1 cellular context compared by ENCODE assay signal in genomic region chr20:50536333-50536732, GRCh38.
TF ChIP-seq lines count a peak whose summit lies in the region.

No MANE protein-coding gene starts in this region.

TF ChIP-seq in HEK293, 187 proteins besides CTCF, POLR2A, EP300 and RAD21 (continued from another document and continues in another):
- peak; percentile 63 for TF ChIP-seq ZNF600 (tag by site-specific recombination; IDR thresholded peaks at IDR 0.05)
- TF ChIP-seq ZBTB17 (tag by site-specific recombination; IDR thresholded peaks at IDR 0.05) = peak; percentile 34; the same call in 1 of the 2 replicates
- no peak for TF ChIP-seq ZNF274 (IDR thresholded peaks at IDR 0.05; ENCODE audit: low read length)
- TF ChIP-seq ZNF274 (tag by site-specific recombination; IDR thresholded peaks at IDR 0.05; ENCODE audit: borderline replicate concordance) = no peak
- TF ChIP-seq, protein P1, sequence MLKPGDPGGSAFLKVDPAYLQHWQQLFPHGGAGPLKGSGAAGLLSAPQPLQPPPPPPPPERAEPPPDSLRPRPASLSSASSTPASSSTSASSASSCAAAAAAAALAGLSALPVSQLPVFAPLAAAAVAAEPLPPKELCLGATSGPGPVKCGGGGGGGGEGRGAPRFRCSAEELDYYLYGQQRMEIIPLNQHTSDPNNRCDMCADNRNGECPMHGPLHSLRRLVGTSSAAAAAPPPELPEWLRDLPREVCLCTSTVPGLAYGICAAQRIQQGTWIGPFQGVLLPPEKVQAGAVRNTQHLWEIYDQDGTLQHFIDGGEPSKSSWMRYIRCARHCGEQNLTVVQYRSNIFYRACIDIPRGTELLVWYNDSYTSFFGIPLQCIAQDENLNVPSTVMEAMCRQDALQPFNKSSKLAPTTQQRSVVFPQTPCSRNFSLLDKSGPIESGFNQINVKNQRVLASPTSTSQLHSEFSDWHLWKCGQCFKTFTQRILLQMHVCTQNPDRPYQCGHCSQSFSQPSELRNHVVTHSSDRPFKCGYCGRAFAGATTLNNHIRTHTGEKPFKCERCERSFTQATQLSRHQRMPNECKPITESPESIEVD (tag by site-specific recombination; IDR thresholded peaks at IDR 0.05) = peak; percentile 83
- 0 out of 2 replicates have a peak, but pooled peaks have one; percentile 56 for TF ChIP-seq ZNF639 (tag by site-specific recombination; IDR thresholded peaks at IDR 0.05)
- TF ChIP-seq IKZF3 (tag by site-specific recombination; IDR thresholded peaks at IDR 0.05) = peak; percentile 87
- no peak for TF ChIP-seq ZNF488 (tag by site-specific recombination; IDR thresholded peaks at IDR 0.05)
- TF ChIP-seq, protein P2, sequence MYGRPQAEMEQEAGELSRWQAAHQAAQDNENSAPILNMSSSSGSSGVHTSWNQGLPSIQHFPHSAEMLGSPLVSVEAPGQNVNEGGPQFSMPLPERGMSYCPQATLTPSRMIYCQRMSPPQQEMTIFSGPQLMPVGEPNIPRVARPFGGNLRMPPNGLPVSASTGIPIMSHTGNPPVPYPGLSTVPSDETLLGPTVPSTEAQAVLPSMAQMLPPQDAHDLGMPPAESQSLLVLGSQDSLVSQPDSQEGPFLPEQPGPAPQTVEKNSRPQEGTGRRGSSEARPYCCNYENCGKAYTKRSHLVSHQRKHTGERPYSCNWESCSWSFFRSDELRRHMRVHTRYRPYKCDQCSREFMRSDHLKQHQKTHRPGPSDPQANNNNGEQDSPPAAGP (tag by site-specific recombination; IDR thresholded peaks at IDR 0.05) = peak; percentile 41; the same call in 1 of the 2 replicates
- TF ChIP-seq, protein P3, sequence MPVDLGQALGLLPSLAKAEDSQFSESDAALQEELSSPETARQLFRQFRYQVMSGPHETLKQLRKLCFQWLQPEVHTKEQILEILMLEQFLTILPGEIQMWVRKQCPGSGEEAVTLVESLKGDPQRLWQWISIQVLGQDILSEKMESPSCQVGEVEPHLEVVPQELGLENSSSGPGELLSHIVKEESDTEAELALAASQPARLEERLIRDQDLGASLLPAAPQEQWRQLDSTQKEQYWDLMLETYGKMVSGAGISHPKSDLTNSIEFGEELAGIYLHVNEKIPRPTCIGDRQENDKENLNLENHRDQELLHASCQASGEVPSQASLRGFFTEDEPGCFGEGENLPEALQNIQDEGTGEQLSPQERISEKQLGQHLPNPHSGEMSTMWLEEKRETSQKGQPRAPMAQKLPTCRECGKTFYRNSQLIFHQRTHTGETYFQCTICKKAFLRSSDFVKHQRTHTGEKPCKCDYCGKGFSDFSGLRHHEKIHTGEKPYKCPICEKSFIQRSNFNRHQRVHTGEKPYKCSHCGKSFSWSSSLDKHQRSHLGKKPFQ (tag by site-specific recombination; IDR thresholded peaks at IDR 0.05) = peak; percentile 69; the same call in 1 of the 2 replicates
- TF ChIP-seq ZNF324 (tag by site-specific recombination; IDR thresholded peaks at IDR 0.05) = no peak
- TF ChIP-seq WT1 (tag by site-specific recombination; IDR thresholded peaks at IDR 0.05) = peak; percentile 96
- no peak for TF ChIP-seq ZNF549 (tag by site-specific recombination; IDR thresholded peaks at IDR 0.05)
- TF ChIP-seq GLIS1 (tag by site-specific recombination; IDR thresholded peaks at IDR 0.05) = peak; percentile 77
- TF ChIP-seq, protein P4, sequence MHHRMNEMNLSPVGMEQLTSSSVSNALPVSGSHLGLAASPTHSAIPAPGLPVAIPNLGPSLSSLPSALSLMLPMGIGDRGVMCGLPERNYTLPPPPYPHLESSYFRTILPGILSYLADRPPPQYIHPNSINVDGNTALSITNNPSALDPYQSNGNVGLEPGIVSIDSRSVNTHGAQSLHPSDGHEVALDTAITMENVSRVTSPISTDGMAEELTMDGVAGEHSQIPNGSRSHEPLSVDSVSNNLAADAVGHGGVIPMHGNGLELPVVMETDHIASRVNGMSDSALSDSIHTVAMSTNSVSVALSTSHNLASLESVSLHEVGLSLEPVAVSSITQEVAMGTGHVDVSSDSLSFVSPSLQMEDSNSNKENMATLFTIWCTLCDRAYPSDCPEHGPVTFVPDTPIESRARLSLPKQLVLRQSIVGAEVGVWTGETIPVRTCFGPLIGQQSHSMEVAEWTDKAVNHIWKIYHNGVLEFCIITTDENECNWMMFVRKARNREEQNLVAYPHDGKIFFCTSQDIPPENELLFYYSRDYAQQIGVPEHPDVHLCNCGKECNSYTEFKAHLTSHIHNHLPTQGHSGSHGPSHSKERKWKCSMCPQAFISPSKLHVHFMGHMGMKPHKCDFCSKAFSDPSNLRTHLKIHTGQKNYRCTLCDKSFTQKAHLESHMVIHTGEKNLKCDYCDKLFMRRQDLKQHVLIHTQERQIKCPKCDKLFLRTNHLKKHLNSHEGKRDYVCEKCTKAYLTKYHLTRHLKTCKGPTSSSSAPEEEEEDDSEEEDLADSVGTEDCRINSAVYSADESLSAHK (tag by site-specific recombination; IDR thresholded peaks at IDR 0.05) = peak; percentile 49; the same call in 1 of the 2 replicates
- TF ChIP-seq TCF7L2 (IDR thresholded peaks at IDR 0.05; ENCODE audit: borderline replicate concordance, low read depth, low read length) = peak; percentile 93
- peak; percentile 72 for TF ChIP-seq ZNF629 (tag by site-specific recombination; IDR thresholded peaks at IDR 0.05)
- TF ChIP-seq ZNF561 (tag by site-specific recombination; IDR thresholded peaks at IDR 0.05; ENCODE audit: borderline replicate concordance) = peak; percentile 81; the same call in 1 of the 2 replicates
- 0 out of 2 replicates have a peak, but pooled peaks have one; percentile 16 for TF ChIP-seq ZFP69B (tag by site-specific recombination; IDR thresholded peaks at IDR 0.05)
- no peak for TF ChIP-seq ZBTB20 (tag by site-specific recombination; IDR thresholded peaks at IDR 0.05)
- TF ChIP-seq ZNF37A (tag by site-specific recombination; IDR thresholded peaks at IDR 0.05) = no peak
- TF ChIP-seq ZBTB8A (tag by site-specific recombination; IDR thresholded peaks at IDR 0.05) = 0 out of 2 replicates have a peak, but pooled peaks have one; percentile 14
- TF ChIP-seq SP7 (tag by site-specific recombination; IDR thresholded peaks at IDR 0.05) = peak; percentile 94
- TF ChIP-seq ZNF184 (tag by site-specific recombination; IDR thresholded peaks at IDR 0.05) = 0 out of 2 replicates have a peak, but pooled peaks have one; percentile 31
- peak; percentile 69 for TF ChIP-seq ZBTB44 (tag by site-specific recombination; IDR thresholded peaks at IDR 0.05)
- peak; percentile 44; the same call in 1 of the 2 replicates for TF ChIP-seq ZXDB (tag by site-specific recombination; IDR thresholded peaks at IDR 0.05)
- peak; percentile 66; the same call in 1 of the 2 replicates for TF ChIP-seq TSHZ1 (tag by site-specific recombination; IDR thresholded peaks at IDR 0.05; ENCODE audit: borderline replicate concordance)
- TF ChIP-seq, protein P5, sequence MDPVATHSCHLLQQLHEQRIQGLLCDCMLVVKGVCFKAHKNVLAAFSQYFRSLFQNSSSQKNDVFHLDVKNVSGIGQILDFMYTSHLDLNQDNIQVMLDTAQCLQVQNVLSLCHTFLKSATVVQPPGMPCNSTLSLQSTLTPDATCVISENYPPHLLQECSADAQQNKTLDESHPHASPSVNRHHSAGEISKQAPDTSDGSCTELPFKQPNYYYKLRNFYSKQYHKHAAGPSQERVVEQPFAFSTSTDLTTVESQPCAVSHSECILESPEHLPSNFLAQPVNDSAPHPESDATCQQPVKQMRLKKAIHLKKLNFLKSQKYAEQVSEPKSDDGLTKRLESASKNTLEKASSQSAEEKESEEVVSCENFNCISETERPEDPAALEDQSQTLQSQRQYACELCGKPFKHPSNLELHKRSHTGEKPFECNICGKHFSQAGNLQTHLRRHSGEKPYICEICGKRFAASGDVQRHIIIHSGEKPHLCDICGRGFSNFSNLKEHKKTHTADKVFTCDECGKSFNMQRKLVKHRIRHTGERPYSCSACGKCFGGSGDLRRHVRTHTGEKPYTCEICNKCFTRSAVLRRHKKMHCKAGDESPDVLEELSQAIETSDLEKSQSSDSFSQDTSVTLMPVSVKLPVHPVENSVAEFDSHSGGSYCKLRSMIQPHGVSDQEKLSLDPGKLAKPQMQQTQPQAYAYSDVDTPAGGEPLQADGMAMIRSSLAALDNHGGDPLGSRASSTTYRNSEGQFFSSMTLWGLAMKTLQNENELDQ (tag by site-specific recombination; IDR thresholded peaks at IDR 0.05; ENCODE audit: low read depth) = no peak
- TF ChIP-seq GLI2 (tag by site-specific recombination; IDR thresholded peaks at IDR 0.05; ENCODE audit: borderline replicate concordance, low read depth) = peak; percentile 93
- peak; percentile 76 for TF ChIP-seq ZEB2 (tag by site-specific recombination; IDR thresholded peaks at IDR 0.05)
- TF ChIP-seq ZSCAN23 (tag by site-specific recombination; IDR thresholded peaks at IDR 0.05) = 0 out of 2 replicates have a peak, but pooled peaks have one; percentile 52
- TF ChIP-seq KLF10 (tag by site-specific recombination; IDR thresholded peaks at IDR 0.05) = peak; percentile 51; the same call in 1 of the 2 replicates
- 0 out of 2 replicates have a peak, but pooled peaks have one; percentile 33 for TF ChIP-seq KLF8 (tag by site-specific recombination; IDR thresholded peaks at IDR 0.05)
- no peak for TF ChIP-seq REST (tag by site-specific recombination; IDR thresholded peaks at IDR 0.05)
